ENCODE assay signal across 8 cellular contexts in genomic region chr15:75204340-75205063, GRCh38. TPM values are rescaled to one million over a fixed set of nuclear protein-coding genes. Genes with fewer than 3 reads are reported as not detected.
DNase-seq lines count a peak whose midpoint lies in the region; ATAC-seq and TF ChIP-seq lines count a peak whose summit lies in the region.

No MANE protein-coding gene starts in this region.

- peak overlapping the region in 1 of 2 donors; percentile 78 for H3K9ac ChIP-seq in stomach smooth muscle (ENCODE audit: low read length in 2 of 2)

- peak; percentile 98 for TF ChIP-seq CTCF in AG09319 (IDR thresholded peaks at IDR 0.05; ENCODE audit: low read depth, low read length)
- TF ChIP-seq CTCF in foreskin keratinocyte (conservative IDR thresholded peaks at IDR 0.05) = peak; percentile 99

- no peaks in the 10 kb centered on the region for H3K27me3 ChIP-seq in MG63
- H3K27me3 ChIP-seq in SJSA1 (replicated peaks) = no peaks in the 10 kb centered on the region
- no peaks in the 10 kb centered on the region for H3K27me3 ChIP-seq in foreskin keratinocyte
- H3K27me3 ChIP-seq in stomach smooth muscle (ENCODE audit: control insufficient read depth in 1 of 2, insufficient read depth in 2 of 2, low read length in 2 of 2) = no peaks in the 10 kb centered on the region

- H3K4me3 ChIP-seq in MG63 = no peak overlapping the region
- H3K4me3 ChIP-seq in SJSA1 = peak overlapping the region; percentile 97
- no peak overlapping the region for H3K4me3 ChIP-seq in stomach smooth muscle (ENCODE audit: low read length in 2 of 2)

- peak overlapping the region; percentile 19 for H3K27ac ChIP-seq in SJSA1
- peak overlapping the region; percentile 5 for H3K27ac ChIP-seq in foreskin keratinocyte
- peak overlapping the region; percentile 71 for H3K27ac ChIP-seq in stomach smooth muscle (ENCODE audit: low read length)

- peak; percentile 64 for ATAC-seq in foreskin keratinocyte

- peak; percentile 78 for DNase-seq in AG09319 (ENCODE audit: extremely low read depth, low read depth)
- peak; percentile 97 for DNase-seq in GM19238 (ENCODE audit: insufficient read length, low spot score)
- peak; percentile 89 for DNase-seq in MG63
- peak; percentile 91 to 93 for DNase-seq in SJSA1 (ENCODE audit: low read depth in 1 of 2, low spot score in 2 of 2)
- peak; percentile 73 for DNase-seq in activated gamma-delta T cell treated with anti-CD3 and anti-CD28 coated beads, Interleukin-2, amount 50 U/mL, for 16 hours (ENCODE audit: low read depth)
- peak; percentile 74 to 85 for DNase-seq in foreskin keratinocyte
- peak; percentile 70 for DNase-seq in non-pigmented ciliary epithelial cell (ENCODE audit: low read depth)

- H3K9me3 ChIP-seq in MG63 (no peaks in the 10 kb centered on the region), SJSA1 (replicated peaks) (no peaks in the 10 kb centered on the region), stomach smooth muscle (ENCODE audit: control insufficient read depth in 2 of 2, low read length in 2 of 2) (no peaks in the 10 kb centered on the region)

- H3K4me1 ChIP-seq in SJSA1 (replicated peaks) (peaks cover 29% of the 10 kb centered on the region), foreskin keratinocyte (peaks cover 11% of the 10 kb centered on the region), stomach smooth muscle (ENCODE audit: control insufficient read depth, insufficient read depth, low read length) (peaks cover 47% of the 10 kb centered on the region)

- peaks cover 38% of the 10 kb centered on the region for H3K36me3 ChIP-seq in MG63
- peaks cover 73% of the 10 kb centered on the region for H3K36me3 ChIP-seq in SJSA1
- H3K36me3 ChIP-seq in stomach smooth muscle (ENCODE audit: control insufficient read depth in 2 of 2, insufficient read depth in 2 of 2, low read length in 2 of 2) = peaks cover 0 to 20% of the 10 kb centered on the region in 2 donors

RNA-seq across cellular contexts. Expression of gene C15orf39, which starts 2.8 kb away (rescaled TPM):
- 1.8 and 2.8 TPM in 2 replicates for total RNA-seq in MG63 (2014; rRNA removed; shearing (Covaris generic); ENCODE audit: low replicate concordance)
- 21.8 and 22.7 TPM in 2 replicates for total RNA-seq in SJSA1 (2014; rRNA removed; shearing (Covaris generic))
- 17.2 and 23.6 TPM in 2 replicates for total RNA-seq in foreskin keratinocyte
- 15.2 and 19.7 TPM in 2 replicates for polyA plus RNA-seq in foreskin keratinocyte

RNA-seq across cellular contexts. Expression of gene GOLGA6C, which starts 53.6 kb away (rescaled TPM):
- 0.22 TPM in 1 of 2 replicates, not detected in the other for total RNA-seq in MG63 (2014; rRNA removed; shearing (Covaris generic); ENCODE audit: low replicate concordance)
- not detected in 2 replicates for total RNA-seq in SJSA1 (2014; rRNA removed; shearing (Covaris generic))
- total RNA-seq in foreskin keratinocyte = not detected in 2 replicates
- polyA plus RNA-seq in foreskin keratinocyte = not detected in 2 replicates

Comparison
In these comparisons a context has a peak if more than half of its experiments do, and no peak if none do; other contexts are left out.
1. H3K27ac ChIP-seq: peak in every context shown above with its lines; median percentile 71 in stomach smooth muscle; 19 in SJSA1; 5 in foreskin keratinocyte.